ENCODE assay signal across 10 cellular contexts in genomic region chr5:9090381-9091026, GRCh38.
"Had no signal": no experiment of that assay in that cellular context is flagged by ENCODE, and none has a peak within 500 bp of the region (broad histone marks: within the 10 kb centered on the region; RNA-seq: fewer than 3 reads in every experiment).

No MANE protein-coding gene starts in this region.

- H3K27ac Mint-ChIP-seq: GM23338, H9 had no signal

- H3K4me3 ChIP-seq: GM23338 had no signal

- FAIRE-seq: H1, H54 had no signal

- H3K4me3 Mint-ChIP-seq: GM23338, H9 had no signal

- H3K9ac ChIP-seq: KMS-11 had no signal

- DNase-seq: H9, HCEC 1CT, IMR-90, Karpas-422, KBM-7 had no signal

- H2AFZ ChIP-seq: GM23338 had no signal

- H3K27ac ChIP-seq: HL-60, KMS-11 had no signal

- H3K4me1 Mint-ChIP-seq: GM23338, H9 had no signal

- ATAC-seq: GM23338 had no signal

- H3K4me2 ChIP-seq: GM23338, KMS-11 had no signal
